ENCODE assay signal across 1 cellular context in genomic region chr11:47271328-47271727, GRCh38.
TF ChIP-seq lines count a peak whose summit lies in the region.

No MANE protein-coding gene starts in this region.

TF ChIP-seq in HepG2, 621 proteins besides CTCF, POLR2A, EP300 and RAD21:
- TF ChIP-seq, protein P1, sequence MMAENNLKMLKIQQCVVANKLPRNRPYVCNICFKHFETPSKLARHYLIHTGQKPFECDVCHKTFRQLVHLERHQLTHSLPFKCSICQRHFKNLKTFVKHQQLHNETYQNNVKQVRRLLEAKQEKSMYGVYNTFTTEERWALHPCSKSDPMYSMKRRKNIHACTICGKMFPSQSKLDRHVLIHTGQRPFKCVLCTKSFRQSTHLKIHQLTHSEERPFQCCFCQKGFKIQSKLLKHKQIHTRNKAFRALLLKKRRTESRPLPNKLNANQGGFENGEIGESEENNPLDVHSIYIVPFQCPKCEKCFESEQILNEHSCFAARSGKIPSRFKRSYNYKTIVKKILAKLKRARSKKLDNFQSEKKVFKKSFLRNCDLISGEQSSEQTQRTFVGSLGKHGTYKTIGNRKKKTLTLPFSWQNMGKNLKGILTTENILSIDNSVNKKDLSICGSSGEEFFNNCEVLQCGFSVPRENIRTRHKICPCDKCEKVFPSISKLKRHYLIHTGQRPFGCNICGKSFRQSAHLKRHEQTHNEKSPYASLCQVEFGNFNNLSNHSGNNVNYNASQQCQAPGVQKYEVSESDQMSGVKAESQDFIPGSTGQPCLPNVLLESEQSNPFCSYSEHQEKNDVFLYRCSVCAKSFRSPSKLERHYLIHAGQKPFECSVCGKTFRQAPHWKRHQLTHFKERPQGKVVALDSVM (CRISPR knock-in tag; IDR thresholded peaks at IDR 0.05): no peak
- TF ChIP-seq PRDM15 (CRISPR knock-in tag; IDR thresholded peaks at IDR 0.05): peak; percentile 32; the same call in 1 of the 2 replicates
- TF ChIP-seq, protein P2, sequence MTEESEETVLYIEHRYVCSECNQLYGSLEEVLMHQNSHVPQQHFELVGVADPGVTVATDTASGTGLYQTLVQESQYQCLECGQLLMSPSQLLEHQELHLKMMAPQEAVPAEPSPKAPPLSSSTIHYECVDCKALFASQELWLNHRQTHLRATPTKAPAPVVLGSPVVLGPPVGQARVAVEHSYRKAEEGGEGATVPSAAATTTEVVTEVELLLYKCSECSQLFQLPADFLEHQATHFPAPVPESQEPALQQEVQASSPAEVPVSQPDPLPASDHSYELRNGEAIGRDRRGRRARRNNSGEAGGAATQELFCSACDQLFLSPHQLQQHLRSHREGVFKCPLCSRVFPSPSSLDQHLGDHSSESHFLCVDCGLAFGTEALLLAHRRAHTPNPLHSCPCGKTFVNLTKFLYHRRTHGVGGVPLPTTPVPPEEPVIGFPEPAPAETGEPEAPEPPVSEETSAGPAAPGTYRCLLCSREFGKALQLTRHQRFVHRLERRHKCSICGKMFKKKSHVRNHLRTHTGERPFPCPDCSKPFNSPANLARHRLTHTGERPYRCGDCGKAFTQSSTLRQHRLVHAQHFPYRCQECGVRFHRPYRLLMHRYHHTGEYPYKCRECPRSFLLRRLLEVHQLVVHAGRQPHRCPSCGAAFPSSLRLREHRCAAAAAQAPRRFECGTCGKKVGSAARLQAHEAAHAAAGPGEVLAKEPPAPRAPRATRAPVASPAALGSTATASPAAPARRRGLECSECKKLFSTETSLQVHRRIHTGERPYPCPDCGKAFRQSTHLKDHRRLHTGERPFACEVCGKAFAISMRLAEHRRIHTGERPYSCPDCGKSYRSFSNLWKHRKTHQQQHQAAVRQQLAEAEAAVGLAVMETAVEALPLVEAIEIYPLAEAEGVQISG (CRISPR knock-in tag; IDR thresholded peaks at IDR 0.05): 0 out of 2 replicates have a peak, but pooled peaks have one; percentile 37
- no peak for TF ChIP-seq RFX5 (IDR thresholded peaks at IDR 0.05; ENCODE audit: low read depth, low read length)
- no peak for TF ChIP-seq CBX1 (IDR thresholded peaks at IDR 0.05; ENCODE audit: low read depth)
- TF ChIP-seq RBM22 (optimal IDR thresholded peaks at IDR 0.05; ENCODE audit: low read length): no peak
- TF ChIP-seq MXD4 (CRISPR knock-in tag; IDR thresholded peaks at IDR 0.05): no peak
- TF ChIP-seq HMG20B (CRISPR knock-in tag; conservative IDR thresholded peaks at IDR 0.05): no peak
- TF ChIP-seq ZFY (CRISPR knock-in tag; IDR thresholded peaks at IDR 0.05): 0 out of 2 replicates have a peak, but pooled peaks have one; percentile 13
- TF ChIP-seq THRA (CRISPR knock-in tag; IDR thresholded peaks at IDR 0.05; ENCODE audit: borderline replicate concordance): no peak
TF ChIP-seq in HepG2: peak in this region for 3.
